Comparison of ENCODE assay signal across 11 cellular contexts in genomic region chr14:53149656-53150319, GRCh38. TPM values are rescaled to one million over a fixed set of nuclear protein-coding genes. Genes with fewer than 3 reads are reported as not detected.
DNase-seq lines count a peak whose midpoint lies in the region; ATAC-seq, FAIRE-seq and TF ChIP-seq lines count a peak whose summit lies in the region.
"Had no signal": no experiment of that assay in that cellular context is flagged by ENCODE, and none has a peak within 500 bp of the region (broad histone marks: within the 10 kb centered on the region; RNA-seq: fewer than 3 reads in every experiment).

No MANE protein-coding gene starts in this region.

- no peaks in the 10 kb centered on the region for H3K27me3 ChIP-seq in BLaER1 treated with 17β-estradiol and CSF1 and Interleukin-3, amounts not matched to agents 10 nM and 100 nM

- H3K4me1 Mint-ChIP-seq in T-helper 17 cell = peaks cover 48% of the 10 kb centered on the region

- H3K4me2 ChIP-seq in BLaER1 treated with 17β-estradiol and CSF1 and Interleukin-3, amounts not matched to agents 10 nM and 100 nM = peak overlapping the region; percentile 81 to 96 (median 84)

- H3K27ac Mint-ChIP-seq in T-helper 17 cell = peak overlapping the region; percentile 98

- peaks cover under 1 to 30% (median 27%) of the 10 kb centered on the region in 11 experiments; a peak in 20 of 22 replicates for H3K9me3 ChIP-seq in BLaER1 treated with 17β-estradiol and CSF1 and Interleukin-3, amounts not matched to agents 10 nM and 100 nM (replicated peaks in 1 of 11)
- H3K9me3 ChIP-seq in T-helper 17 cell (ENCODE audit: control insufficient read depth, low read length, poor library complexity, severe bottlenecking) = no peaks in the 10 kb centered on the region

- peak overlapping the region; percentile 100 for H3K4me3 Mint-ChIP-seq in T-helper 17 cell

- peaks cover 17 to 42% (median 31%) of the 10 kb centered on the region in 11 experiments; a peak in 20 of 22 replicates for H4K20me1 ChIP-seq in BLaER1 treated with 17β-estradiol and CSF1 and Interleukin-3, amounts not matched to agents 10 nM and 100 nM

- no peak for TF ChIP-seq POLR2A in GM12891 (IDR thresholded peaks at IDR 0.05; ENCODE audit: low read depth, low read length)

- H3K27ac ChIP-seq in BLaER1 treated with 17β-estradiol and CSF1 and Interleukin-3, amounts not matched to agents 10 nM and 100 nM = peak overlapping the region in 1 of 11 experiments; percentile 9; a peak in 1 of 22 replicates

- peaks cover 9% of the 10 kb centered on the region for H3K36me3 Mint-ChIP-seq in T-helper 17 cell (ENCODE audit: low read depth)

- H3K36me3 ChIP-seq in BLaER1 treated with 17β-estradiol and CSF1 and Interleukin-3, amounts not matched to agents 10 nM and 100 nM = peaks cover 0 to 35% (median 25%) of the 10 kb centered on the region in 11 experiments; a peak in 20 of 22 replicates

- DNase-seq in GM12891 (ENCODE audit: insufficient read length, low spot score) (no peak), T-helper 17 cell (no peak), germinal center (ENCODE audit: low spot score) (peak; percentile 19), RCC 7860 (ENCODE audit: low spot score) (no peak), SHP77 (lab: John Stamatoyannopoulos, UW) (no peak), RKO (ENCODE audit: low spot score) (no peak)
- DNase-seq: activated CD4-positive, alpha-beta T cell treated with anti-CD3 and anti-CD28 coated beads, Interleukin-2, amount 50 U/mL, for 4 hours had no signal

- peak overlapping the region in 4 of 11 experiments; percentile 6 to 90 (median 47); a peak in 6 of 22 replicates for H3K9ac ChIP-seq in BLaER1 treated with 17β-estradiol and CSF1 and Interleukin-3, amounts not matched to agents 10 nM and 100 nM

- H3K4me1 ChIP-seq in BLaER1 treated with 17β-estradiol and CSF1 and Interleukin-3, amounts not matched to agents 10 nM and 100 nM = peaks cover 35 to 54% (median 40%) of the 10 kb centered on the region in 10 experiments

- FAIRE-seq in GM12891 (lab: Jason Lieb, UNC) (peak; percentile 80), RCC 7860 (lab: Jason Lieb, UNC) (no peak)

- ATAC-seq in T-helper 17 cell (no peak), GM18861 (IDR thresholded peaks at IDR 0.05; ENCODE audit: unreplicated experiment) (no peak)
- ATAC-seq: esophagus mucosa, Right ventricle myocardium inferior had no signal

- H3K27me3 Mint-ChIP-seq in T-helper 17 cell = no peaks in the 10 kb centered on the region

- peak overlapping the region; percentile 4 to 95 (median 88); a peak in 14 of 20 replicates for H3K4me3 ChIP-seq in BLaER1 treated with 17β-estradiol and CSF1 and Interleukin-3, amounts not matched to agents 10 nM and 100 nM

TF ChIP-seq in GM12891, 5 proteins besides CTCF, POLR2A, EP300 and RAD21:
- TF ChIP-seq SPI1 (IDR thresholded peaks at IDR 0.05; ENCODE audit: low read depth, low read length) (peak; percentile 86), PAX5 (IDR thresholded peaks at IDR 0.05; ENCODE audit: insufficient read depth, low read length, severe bottlenecking) (no peak)

RNA-seq across cellular contexts. Expression of gene DDHD1, which starts 3.3 kb away (rescaled TPM):
- 9.3 TPM for polyA plus RNA-seq in GM12891 (2012; ENCODE audit: low read depth, missing spikeins)
- 10 to 100 TPM; 77.1 to 80.4 TPM for total RNA-seq in T-helper 17 cell
